ENCODE assay signal across 8 cellular contexts in the genomic region with DNA sequence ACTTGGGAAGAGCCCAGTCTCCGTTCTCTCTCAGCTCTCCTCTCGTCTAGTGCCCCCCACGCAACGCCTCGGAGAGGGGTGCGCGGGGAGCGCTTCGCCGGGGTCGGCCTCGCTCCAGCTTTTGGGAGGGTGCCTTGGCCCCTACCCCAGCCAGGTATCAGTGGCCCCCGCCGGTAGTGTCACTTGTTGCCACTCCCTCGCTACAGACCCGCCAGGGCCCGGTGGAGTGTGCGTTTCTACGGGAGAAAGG. TPM values are rescaled to one million over a fixed set of nuclear protein-coding genes. Genes with fewer than 3 reads are reported as not detected.
A peak's percentile ranks its signal among the peaks of the same experiment; 100 is the strongest.
DNase-seq lines count a peak whose midpoint lies in the region; FAIRE-seq and TF ChIP-seq lines count a peak whose summit lies in the region.

No MANE protein-coding gene starts in this region.

- no peaks in the 10 kb centered on the region for H3K36me3 Mint-ChIP-seq in activated CD4-positive, alpha-beta T cell treated with anti-CD3 and anti-CD28 coated beads, Interleukin-2, amount 10 ng/mL, durations not matched to agents 7 days and 5 days (ENCODE audit: low read depth)
- peaks cover 0 to 5% (median 0%) of the 10 kb centered on the region in 3 donors for H3K36me3 Mint-ChIP-seq in immature natural killer cell
- no peaks in the 10 kb centered on the region for H3K36me3 Mint-ChIP-seq in activated naive CD4-positive, alpha-beta T cell treated with anti-CD3 and anti-CD28 coated beads for 36 hours (ENCODE audit: low read depth)

- H4K20me1 ChIP-seq in mammary epithelial cell (ENCODE audit: insufficient read depth, low read length) = no peaks in the 10 kb centered on the region

- peak overlapping the region; percentile 94 for H2AFZ ChIP-seq in mammary epithelial cell (ENCODE audit: low read depth, low read length)

- no peaks in the 10 kb centered on the region for H3K27me3 ChIP-seq in mammary epithelial cell (ENCODE audit: insufficient read depth, low read length)

- no peaks in the 10 kb centered on the region for H3K9me3 ChIP-seq in HEK293 (ENCODE audit: control insufficient read depth, insufficient read depth, low read depth, low read length)
- H3K9me3 ChIP-seq in mammary epithelial cell (replicated peaks; ENCODE audit: insufficient read depth, low read length) = no peaks in the 10 kb centered on the region
- H3K9me3 ChIP-seq in kidney (ENCODE audit: control insufficient read depth in 1 of 2, low read length in 2 of 2) = no peaks in the 10 kb centered on the region

- no peaks in the 10 kb centered on the region for H3K9me3 Mint-ChIP-seq in activated CD4-positive, alpha-beta T cell treated with anti-CD3 and anti-CD28 coated beads, Interleukin-2, amount 10 ng/mL, durations not matched to agents 7 days and 5 days
- peaks cover 0 to 22% (median 2%) of the 10 kb centered on the region in 6 donors for H3K9me3 Mint-ChIP-seq in immature natural killer cell
- H3K9me3 Mint-ChIP-seq in activated naive CD4-positive, alpha-beta T cell treated with anti-CD3 and anti-CD28 coated beads for 36 hours = no peaks in the 10 kb centered on the region

- H3K79me2 ChIP-seq in mammary epithelial cell (ENCODE audit: insufficient read depth, low read length) = peaks cover 41% of the 10 kb centered on the region

- TF ChIP-seq CTCF in HEK293 (tag by site-specific recombination; IDR thresholded peaks at IDR 0.05) = no peak
- TF ChIP-seq CTCF in mammary epithelial cell (conservative IDR thresholded peaks at IDR 0.05 in 1 of 2, IDR thresholded peaks at IDR 0.05 in 1 of 2; ENCODE audit: extremely low read depth in 1 of 2, insufficient read depth in 1 of 2, low read depth in 1 of 2, low read length in 2 of 2) = no peak
- TF ChIP-seq CTCF in kidney (IDR thresholded peaks at IDR 0.05; ENCODE audit: borderline replicate concordance, extremely low read depth, insufficient read depth) = no peak

- POLR2A ChIA-PET in HEK293 (lab: Yijun Ruan, JAX) = interaction anchor here (0.6 to 0.8 kb wide), 2 partner anchors 13 to 1062 kb away, joined by 3 read pairs; no protein-coding TSS in a partner anchor
- POLR2A ChIA-PET in activated CD4-positive, alpha-beta T cell treated with anti-CD3 and anti-CD28 coated beads, Interleukin-2, amount 10 ng/mL, durations not matched to agents 7 days and 5 days (lab: Charles Lee) = no interaction called here

- peak overlapping the region; percentile 91 for H3K4me2 ChIP-seq in mammary epithelial cell (ENCODE audit: insufficient read depth, low read depth, low read length)

- DNase-seq in mammary epithelial cell (no peak), kidney (no peak), immature natural killer cell (no peak)
- no peak for DNase-seq in activated CD4-positive, alpha-beta T cell treated with anti-CD3 and anti-CD28 coated beads, Interleukin-2, amount 10 ng/mL, durations not matched to agents 7 days and 5 days
- DNase-seq in activated CD4-positive, alpha-beta T cell treated with anti-CD3 and anti-CD28 coated beads for 4 hours = no peak
- no peak for DNase-seq in activated naive CD4-positive, alpha-beta T cell treated with anti-CD3 and anti-CD28 coated beads for 36 hours

- no TSS peak for BruUV-seq in mammary epithelial cell (replicated peaks; lab: Mats Ljungman, UMichigan)

- H3K27ac Mint-ChIP-seq in activated CD4-positive, alpha-beta T cell treated with anti-CD3 and anti-CD28 coated beads, Interleukin-2, amount 10 ng/mL, durations not matched to agents 7 days and 5 days = no peak overlapping the region
- no peak overlapping the region for H3K27ac Mint-ChIP-seq in immature natural killer cell
- no peak overlapping the region for H3K27ac Mint-ChIP-seq in activated naive CD4-positive, alpha-beta T cell treated with anti-CD3 and anti-CD28 coated beads for 36 hours

- in situ Hi-C loops in mammary epithelial cell (cut with MboI; ENCODE audit: low sequenced_read_pairs in 2 of 2) = loop anchor here (10.0 to 25.0 kb wide), 2 partner anchors 1152 to 1760 kb away; no protein-coding TSS in a partner anchor

- H3K9ac ChIP-seq in mammary epithelial cell (ENCODE audit: insufficient read depth, low read length) (no peak overlapping the region), kidney (ENCODE audit: low read length in 2 of 2) (peak overlapping the region in 1 of 2 donors; percentile 34)

- dilution Hi-C loops in mammary epithelial cell (cut with HindIII; ENCODE audit: low sequenced_read_pairs) = no loop called here

- 4% methylated on average over 9 of the region's 19 CpGs for WGBS in mammary epithelial cell (ENCODE audit: low coverage, missing lambda C conversion rate)

- H3K4me3 ChIP-seq in HEK293 (ENCODE audit: low read depth, low read length) = peak overlapping the region; percentile 49
- H3K4me3 ChIP-seq in mammary epithelial cell (replicated peaks in 1 of 3; ENCODE audit: insufficient read depth in 1 of 3, low read depth in 2 of 3, low read length in 3 of 3) = peak overlapping the region; percentile 45 to 58 (median 57)
- peak overlapping the region; percentile 37 to 57 for H3K4me3 ChIP-seq in kidney (ENCODE audit: low read length in 2 of 2)
- peak overlapping the region; percentile 33 to 57 (median 49) for H3K4me3 ChIP-seq in skin epidermis

- peaks cover 41% of the 10 kb centered on the region for H3K27me3 Mint-ChIP-seq in activated CD4-positive, alpha-beta T cell treated with anti-CD3 and anti-CD28 coated beads, Interleukin-2, amount 10 ng/mL, durations not matched to agents 7 days and 5 days
- peaks cover 11 to 20% (median 14%) of the 10 kb centered on the region in 3 donors for H3K27me3 Mint-ChIP-seq in immature natural killer cell (ENCODE audit: low read depth in 3 of 3)
- H3K27me3 Mint-ChIP-seq in activated naive CD4-positive, alpha-beta T cell treated with anti-CD3 and anti-CD28 coated beads for 36 hours (ENCODE audit: low read depth) = peaks cover 47% of the 10 kb centered on the region

- H3K4me3 Mint-ChIP-seq in activated CD4-positive, alpha-beta T cell treated with anti-CD3 and anti-CD28 coated beads, Interleukin-2, amount 10 ng/mL, durations not matched to agents 7 days and 5 days = no peak overlapping the region
- H3K4me3 Mint-ChIP-seq in immature natural killer cell = no peak overlapping the region
- H3K4me3 Mint-ChIP-seq in activated naive CD4-positive, alpha-beta T cell treated with anti-CD3 and anti-CD28 coated beads for 36 hours = no peak overlapping the region

- CTCF ChIA-PET in HEK293 (lab: Yijun Ruan, JAX) = interaction anchor here (0.7 kb wide), 1 partner anchor 130 kb away, joined by 3 read pairs; no protein-coding TSS in a partner anchor
- CTCF ChIA-PET in mammary epithelial cell (lab: Charles Lee; ENCODE audit: low non-redundant PET) = no interaction called here
- CTCF ChIA-PET in activated CD4-positive, alpha-beta T cell treated with anti-CD3 and anti-CD28 coated beads, Interleukin-2, amount 10 ng/mL, durations not matched to agents 7 days and 5 days (lab: Charles Lee) = no interaction called here
- CTCF ChIA-PET in activated naive CD4-positive, alpha-beta T cell treated with anti-CD3 and anti-CD28 coated beads for 36 hours (lab: Charles Lee) = no interaction called here

- H3K36me3 ChIP-seq in HEK293 (ENCODE audit: control insufficient read depth in 2 of 2, insufficient read depth in 1 of 2, low read length in 2 of 2) (no peaks in the 10 kb centered on the region), mammary epithelial cell (ENCODE audit: insufficient read depth, low read length) (no peaks in the 10 kb centered on the region), kidney (ENCODE audit: control insufficient read depth in 1 of 2, insufficient read depth in 2 of 2, low read length in 2 of 2) (no peaks in the 10 kb centered on the region)

- FAIRE-seq in kidney (lab: Jason Lieb, UNC) = no peak

- intact Hi-C loops in mammary epithelial cell (cut with micrococcal nuclease) = loop anchor here (5.0 to 10.0 kb wide), 2 partner anchors 532 to 905 kb away; no protein-coding TSS in a partner anchor
- intact Hi-C loops in kidney (cut with DNase I) = no loop called here
- intact Hi-C loops in activated naive CD4-positive, alpha-beta T cell treated with anti-CD3 and anti-CD28 coated beads for 36 hours (cut with micrococcal nuclease) = loop anchor here (10.0 kb wide), 1 partner anchor 202 kb away; no protein-coding TSS in a partner anchor

- H3K4me1 Mint-ChIP-seq in activated CD4-positive, alpha-beta T cell treated with anti-CD3 and anti-CD28 coated beads, Interleukin-2, amount 10 ng/mL, durations not matched to agents 7 days and 5 days = no peaks in the 10 kb centered on the region
- no peaks in the 10 kb centered on the region for H3K4me1 Mint-ChIP-seq in immature natural killer cell
- peaks cover 2% of the 10 kb centered on the region for H3K4me1 Mint-ChIP-seq in activated naive CD4-positive, alpha-beta T cell treated with anti-CD3 and anti-CD28 coated beads for 36 hours (ENCODE audit: low read depth)

- H3K27ac ChIP-seq in HEK293 (ENCODE audit: extremely low read depth, low read depth, low read length) (peak overlapping the region; percentile 88), mammary epithelial cell (ENCODE audit: insufficient read depth, low read depth, low read length) (no peak overlapping the region), kidney (ENCODE audit: low read depth in 2 of 2, low read length in 2 of 2) (peak overlapping the region; percentile 73 to 82), skin epidermis (peak overlapping the region; percentile 40 to 94 (median 83))

- H3K4me1 ChIP-seq in HEK293 (ENCODE audit: control insufficient read depth, insufficient read depth, low read length) = peaks cover 5% of the 10 kb centered on the region
- H3K4me1 ChIP-seq in mammary epithelial cell (ENCODE audit: insufficient read depth, low read length) = peaks cover 40% of the 10 kb centered on the region
- H3K4me1 ChIP-seq in kidney (ENCODE audit: control insufficient read depth in 1 of 2, insufficient read depth in 1 of 2, low read depth in 1 of 2, low read length in 2 of 2) = peaks cover 0 to 4% of the 10 kb centered on the region in 2 donors

TF ChIP-seq in HEK293, 187 proteins besides CTCF, POLR2A, EP300 and RAD21:
- TF ChIP-seq ZNF785 (tag by site-specific recombination; IDR thresholded peaks at IDR 0.05) (no peak), ZNF341 (tag by site-specific recombination; IDR thresholded peaks at IDR 0.05; ENCODE audit: low read depth) (0 out of 2 replicates have a peak, but pooled peaks have one; percentile 20), SCRT2 (tag by site-specific recombination; IDR thresholded peaks at IDR 0.05) (peak; percentile 44; the same call in 1 of the 2 replicates), ZFP3 (tag by site-specific recombination; IDR thresholded peaks at IDR 0.05; ENCODE audit: low read depth) (no peak)

RNA-seq across cellular contexts. Expression of a gene that starts 0.8 kb away (rescaled TPM):
- 10 to 100 TPM in 1 of 2 donors, 1 to 10 TPM in 1; 6.3 to 61.7 TPM for total RNA-seq in mammary epithelial cell
- 44.9 TPM for polyA plus RNA-seq in mammary epithelial cell
- 131 TPM for polyA minus RNA-seq in mammary epithelial cell
- total RNA-seq in kidney = 44.9 TPM
- polyA plus RNA-seq in kidney (ENCODE audit: insufficient read depth, low read depth, low replicate concordance) = 3.0 TPM
- total RNA-seq in activated CD4-positive, alpha-beta T cell treated with anti-CD3 and anti-CD28 coated beads, Interleukin-2, amount 10 ng/mL, durations not matched to agents 7 days and 5 days = not detected
- not detected for polyA plus RNA-seq in immature natural killer cell
- not detected for total RNA-seq in activated naive CD4-positive, alpha-beta T cell treated with anti-CD3 and anti-CD28 coated beads for 36 hours

Comparison
In these comparisons a context has a peak if more than half of its experiments do, and no peak if none do; other contexts are left out.
1. RNA of a gene that starts 0.8 kb away (total RNA-seq): 6.3 to 61.7 TPM in mammary epithelial cell and 44.9 TPM in kidney (single experiment); not detected in activated CD4-positive, alpha-beta T cell treated with anti-CD3 and anti-CD28 coated beads, Interleukin-2, amount 10 ng/mL, durations not matched to agents 7 days and 5 days and not detected in activated naive CD4-positive, alpha-beta T cell treated with anti-CD3 and anti-CD28 coated beads for 36 hours; every median in the first group is over 4 times any median in the second.
2. Peak in every context shown above with its lines, with median percentiles within 50 percentile points of each other: H3K4me3 ChIP-seq.